ENCODE assay signal across 1 cellular context in genomic region chr6:109009761-109010612, GRCh38.
TF ChIP-seq lines count a peak whose summit lies in the region.

No MANE protein-coding gene starts in this region.

TF ChIP-seq in GM23338, 12 proteins besides CTCF, POLR2A, EP300 and RAD21 (continued from another document):
- no peak for TF ChIP-seq REST (IDR thresholded peaks at IDR 0.05; ENCODE audit: unreplicated experiment)
- no peak for TF ChIP-seq ZNF331 (CRISPR knock-in tag; IDR thresholded peaks at IDR 0.05; ENCODE audit: low read depth)
- no peak for TF ChIP-seq ZNF114 (CRISPR knock-in tag; IDR thresholded peaks at IDR 0.05)
